ENCODE assay signal across 13 cellular contexts in the genomic region with DNA sequence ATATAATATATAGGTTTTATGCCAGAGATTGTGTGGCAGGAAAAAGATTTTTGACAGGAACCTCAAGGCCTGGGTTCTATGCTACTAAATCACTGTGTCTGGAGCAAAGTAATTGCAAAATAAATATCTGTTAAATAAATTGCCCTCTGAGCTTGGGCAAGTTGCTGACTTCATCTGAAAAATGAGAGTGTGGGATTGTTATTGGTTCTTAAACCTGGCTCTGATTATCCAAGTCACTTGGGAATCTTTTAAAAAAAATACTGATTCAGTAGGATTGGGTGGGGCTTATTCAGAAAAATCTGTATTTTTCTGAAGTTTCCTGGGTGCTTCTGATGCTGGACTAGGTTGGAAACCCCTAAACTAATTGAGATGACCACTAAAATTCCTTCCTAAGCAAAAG.
DNase-seq lines count a peak whose midpoint lies in the region; ATAC-seq and TF ChIP-seq lines count a peak whose summit lies in the region.
"Had no signal": no experiment of that assay in that cellular context is flagged by ENCODE, and none has a peak within 500 bp of the region (broad histone marks: within the 10 kb centered on the region; RNA-seq: fewer than 3 reads in every experiment).

No MANE protein-coding gene starts in this region.

- H3K36me3 ChIP-seq in CD4-positive, CD25-positive, alpha-beta regulatory T cell (ENCODE audit: control insufficient read depth, insufficient read depth, low read length): peaks cover 68% of the 10 kb centered on the region
- H3K36me3 ChIP-seq in HEK293 (ENCODE audit: control insufficient read depth in 2 of 2, insufficient read depth in 1 of 2, low read length in 2 of 2) (no peaks in the 10 kb centered on the region), WERI-Rb-1 (no peaks in the 10 kb centered on the region)

- H3K27ac Mint-ChIP-seq in CD4-positive, CD25-positive, alpha-beta regulatory T cell: peak overlapping the region; percentile 38 to 88 (median 72)
- no peak overlapping the region for H3K27ac Mint-ChIP-seq in neural crest cell (ENCODE audit: unreplicated experiment)
- H3K27ac Mint-ChIP-seq: activated CD4-positive, alpha-beta memory T cell treated with anti-CD3 and anti-CD28 coated beads for 36 hours had no signal

- ATAC-seq in CD4-positive, CD25-positive, alpha-beta regulatory T cell (ENCODE audit: low read depth in 2 of 2): no peak
- no peak for ATAC-seq in HG03520 (IDR thresholded peaks at IDR 0.05; ENCODE audit: unreplicated experiment)
- ATAC-seq: esophagus mucosa had no signal

- H3K4me1 ChIP-seq in CD4-positive, CD25-positive, alpha-beta regulatory T cell (ENCODE audit: control insufficient read depth, insufficient read depth, low read length, poor library complexity, severe bottlenecking): peaks cover 72% of the 10 kb centered on the region
- H3K4me1 ChIP-seq in HEK293 (ENCODE audit: control insufficient read depth, insufficient read depth, low read length): peaks cover 18% of the 10 kb centered on the region

- peak overlapping the region in 3 of 4 donors; percentile 38 to 69 (median 62) for H3K4me3 Mint-ChIP-seq in CD4-positive, CD25-positive, alpha-beta regulatory T cell
- peak overlapping the region; percentile 31 for H3K4me3 Mint-ChIP-seq in neural crest cell
- H3K4me3 Mint-ChIP-seq: activated CD4-positive, alpha-beta memory T cell treated with anti-CD3 and anti-CD28 coated beads for 36 hours; CD14-positive monocyte had no signal

- peaks cover 62% of the 10 kb centered on the region for H3K36me3 Mint-ChIP-seq in CD4-positive, CD25-positive, alpha-beta regulatory T cell
- peaks cover 21% of the 10 kb centered on the region for H3K36me3 Mint-ChIP-seq in neural crest cell (ENCODE audit: low read depth)

- peak overlapping the region; percentile 55 for H3K4me3 ChIP-seq in CD4-positive, CD25-positive, alpha-beta regulatory T cell (ENCODE audit: low read depth, low read length)
- no peak overlapping the region for H3K4me3 ChIP-seq in HEK293 (ENCODE audit: low read depth, low read length)
- H3K4me3 ChIP-seq in WERI-Rb-1 (ENCODE audit: low read depth, low read length): no peak overlapping the region
- H3K4me3 ChIP-seq: SJSA1 had no signal

- H3K4me1 Mint-ChIP-seq in CD4-positive, CD25-positive, alpha-beta regulatory T cell: peaks cover 61 to 84% (median 81%) of the 10 kb centered on the region in 4 donors
- peaks cover 52% of the 10 kb centered on the region for H3K4me1 Mint-ChIP-seq in neural crest cell

- H3K27me3 Mint-ChIP-seq in CD4-positive, CD25-positive, alpha-beta regulatory T cell: no peaks in the 10 kb centered on the region
- no peaks in the 10 kb centered on the region for H3K27me3 Mint-ChIP-seq in neural crest cell (ENCODE audit: low read depth)
- H3K27me3 Mint-ChIP-seq: activated CD4-positive, alpha-beta memory T cell treated with anti-CD3 and anti-CD28 coated beads for 36 hours had no signal

- CTCF ChIA-PET in HEK293 (lab: Yijun Ruan, JAX): interaction anchor here (0.6 to 1.3 kb wide), 3 partner anchors 11 to 108 kb away, joined by 3 to 4 read pairs (median 3); no protein-coding TSS in a partner anchor

- DNase-seq in CD4-positive, CD25-positive, alpha-beta regulatory T cell: no peak
- DNase-seq in caudate nucleus (lab: John Stamatoyannopoulos, UW) (no peak), neural crest cell (ENCODE audit: low read depth, low spot score) (no peak), WERI-Rb-1 (no peak), HUDEP-2 (lab: John Stamatoyannopoulos, UW; ENCODE audit: unreplicated experiment in 76 of 76) (no peak)
- DNase-seq: activated CD4-positive, alpha-beta memory T cell treated with anti-CD3 and anti-CD28 coated beads for 36 hours; hypothalamus; substantia nigra had no signal

- no peaks in the 10 kb centered on the region for H3K9me3 ChIP-seq in CD4-positive, CD25-positive, alpha-beta regulatory T cell (ENCODE audit: control insufficient read depth in 2 of 2, low read length in 2 of 2)
- H3K9me3 ChIP-seq in HEK293 (ENCODE audit: control insufficient read depth, insufficient read depth, low read depth, low read length): no peaks in the 10 kb centered on the region
- no peaks in the 10 kb centered on the region for H3K9me3 ChIP-seq in WERI-Rb-1 (ENCODE audit: severe bottlenecking)
- H3K9me3 ChIP-seq: SJSA1 had no signal

- POLR2A ChIA-PET in HEK293 (lab: Yijun Ruan, JAX): no interaction called here

- H3K27ac ChIP-seq in CD4-positive, CD25-positive, alpha-beta regulatory T cell (ENCODE audit: insufficient read depth, low read length, poor library complexity, severe bottlenecking): peak overlapping the region; percentile 35
- H3K27ac ChIP-seq in HEK293 (ENCODE audit: extremely low read depth, low read depth, low read length) (no peak overlapping the region), caudate nucleus (ENCODE audit: low read depth, low read length) (peak overlapping the region; percentile 38), WERI-Rb-1 (no peak overlapping the region)
- H3K27ac ChIP-seq: SJSA1 had no signal

- no peaks in the 10 kb centered on the region for H3K9me3 Mint-ChIP-seq in CD4-positive, CD25-positive, alpha-beta regulatory T cell
- H3K9me3 Mint-ChIP-seq in neural crest cell: no peaks in the 10 kb centered on the region
- H3K9me3 Mint-ChIP-seq: activated CD4-positive, alpha-beta memory T cell treated with anti-CD3 and anti-CD28 coated beads for 36 hours; CD14-positive monocyte had no signal

- no peak for TF ChIP-seq CTCF in HEK293 (tag by site-specific recombination; IDR thresholded peaks at IDR 0.05)
- no peak for TF ChIP-seq CTCF in neural crest cell (conservative IDR thresholded peaks at IDR 0.05)
- no peak for TF ChIP-seq CTCF in WERI-Rb-1 (IDR thresholded peaks at IDR 0.05; ENCODE audit: low read depth, low read length)

- H3K27me3 ChIP-seq in CD4-positive, CD25-positive, alpha-beta regulatory T cell (ENCODE audit: control insufficient read depth, insufficient read depth, low read length): no peaks in the 10 kb centered on the region
- no peaks in the 10 kb centered on the region for H3K27me3 ChIP-seq in WERI-Rb-1 (ENCODE audit: insufficient read depth, low read depth, severe bottlenecking)
- H3K27me3 ChIP-seq: SJSA1 had no signal

TF ChIP-seq in HEK293, 187 proteins besides CTCF, POLR2A, EP300 and RAD21:
- no peak for TF ChIP-seq ZNF701 (tag by site-specific recombination; IDR thresholded peaks at IDR 0.05)
- TF ChIP-seq ZNF335 (tag by site-specific recombination; conservative IDR thresholded peaks at IDR 0.05): 0 out of 2 replicates have a peak, but pooled peaks have one; percentile 17
- TF ChIP-seq ZNF664 (tag by site-specific recombination; IDR thresholded peaks at IDR 0.05): 0 out of 2 replicates have a peak, but pooled peaks have one; percentile 17
- 0 out of 2 replicates have a peak, but pooled peaks have one; percentile 43 for TF ChIP-seq ZBTB20 (tag by site-specific recombination; IDR thresholded peaks at IDR 0.05)
TF ChIP-seq in HEK293: peak in this region for 3.

Comparison
In these comparisons a context has a peak if more than half of its experiments do, and no peak if none do; other contexts are left out.
1. H3K27ac ChIP-seq: peak in CD4-positive, CD25-positive, alpha-beta regulatory T cell (single experiment) and caudate nucleus (single experiment); none in HEK293 (single experiment) and WERI-Rb-1 (single experiment).